Comparison of ENCODE assay signal across 13 cellular contexts in genomic region chr17:77126519-77126918, GRCh38. TPM values are rescaled to one million over a fixed set of nuclear protein-coding genes. Genes with fewer than 3 reads are reported as not detected.
DNase-seq lines count a peak whose midpoint lies in the region; ATAC-seq and TF ChIP-seq lines count a peak whose summit lies in the region.
"Had no signal": no experiment of that assay in that cellular context is flagged by ENCODE, and none has a peak within 500 bp of the region (broad histone marks: within the 10 kb centered on the region; RNA-seq: fewer than 3 reads in every experiment).

No MANE protein-coding gene starts in this region.

- peaks cover 62% of the 10 kb centered on the region for H3K4me1 ChIP-seq in suprapubic skin

- no peaks in the 10 kb centered on the region for H3K27me3 ChIP-seq in suprapubic skin
- H3K27me3 ChIP-seq: spleen had no signal

- WGBS in suprapubic skin: 75% methylated on average over 5 of the region's 7 CpGs

- H3K4me3 ChIP-seq in epithelial cell of esophagus (ENCODE audit: low read length): no peak overlapping the region
- H3K4me3 ChIP-seq in suprapubic skin: no peak overlapping the region
- H3K4me3 ChIP-seq: spleen had no signal

- peak; percentile 29 for DNase-seq in NCI-H2227 (lab: John Stamatoyannopoulos, UW; ENCODE audit: unreplicated experiment)
- DNase-seq in NCI-H2227 treated with DMSO at 0.1 percent for 48 hours (lab: John Stamatoyannopoulos, UW): no peak
- peak; percentile 85 for DNase-seq in NCI-H510A treated with DMSO at 0.1 percent for 48 hours (lab: John Stamatoyannopoulos, UW)
- peak; percentile 37 for DNase-seq in epithelial cell of esophagus (ENCODE audit: low read depth)
- DNase-seq in suprapubic skin (ENCODE audit: low spot score in 2 of 2): peak in 1 of 2 donors; percentile 86
- DNase-seq in iPS-NIHi11 (ENCODE audit: low spot score): no peak
- DNase-seq: ACHN; activated CD4-positive, alpha-beta memory T cell treated with anti-CD3 and anti-CD28 coated beads, Interleukin-2, amount 10 ng/mL, durations not matched to agents 7 days and 5 days; activated naive CD8-positive, alpha-beta T cell treated with anti-CD3 and anti-CD28 coated beads, Interleukin-2, amount 10 ng/mL, durations not matched to agents 7 days and 5 days; spleen; SW 1271 had no signal

- no peaks in the 10 kb centered on the region for H3K36me3 ChIP-seq in suprapubic skin
- H3K36me3 ChIP-seq: spleen had no signal

- TF ChIP-seq POLR2A in suprapubic skin (IDR thresholded peaks at IDR 0.05): no peak

- TF ChIP-seq CTCF in epithelial cell of esophagus (IDR thresholded peaks at IDR 0.05; ENCODE audit: insufficient read depth, low read depth, low read length, missing control alignments) (no peak), suprapubic skin (IDR thresholded peaks at IDR 0.05) (no peak)

- H3K9me3 ChIP-seq in suprapubic skin: no peaks in the 10 kb centered on the region
- H3K9me3 ChIP-seq: spleen had no signal

- no peak for TF ChIP-seq EP300 in suprapubic skin (IDR thresholded peaks at IDR 0.05)

- ATAC-seq in HG02840 (IDR thresholded peaks at IDR 0.05; ENCODE audit: low FRiP score, unreplicated experiment): no peak
- ATAC-seq in GM19397 (IDR thresholded peaks at IDR 0.05; ENCODE audit: unreplicated experiment): no peak

- H3K27ac ChIP-seq in suprapubic skin: peak overlapping the region; percentile 61

RNA-seq across cellular contexts. Expression of gene SEC14L1, which starts 14.2 kb away (rescaled TPM):
- total RNA-seq in suprapubic skin: 10 to 100 TPM; 35.5 to 87.3 (median 51.6) TPM

Comparison
In these comparisons a context has a peak if more than half of its experiments do, and no peak if none do; other contexts are left out.
1. DNase-seq: peak in NCI-H2227 (single experiment), NCI-H510A treated with DMSO at 0.1 percent for 48 hours (single experiment) and epithelial cell of esophagus (single experiment); none in NCI-H2227 treated with DMSO at 0.1 percent for 48 hours (single experiment) and iPS-NIHi11 (single experiment).